4 cellular contexts compared by ENCODE assay signal in genomic region chr1:12033441-12033840, GRCh38. TPM values are rescaled to one million over a fixed set of nuclear protein-coding genes. Genes with fewer than 3 reads are reported as not detected.
"Had no signal": no experiment of that assay in that cellular context is flagged by ENCODE, and none has a peak within 500 bp of the region (broad histone marks: within the 10 kb centered on the region; RNA-seq: fewer than 3 reads in every experiment).

No MANE protein-coding gene starts in this region.

RNA-seq across cellular contexts. Expression of gene TNFRSF8, which starts 29.7 kb away (rescaled TPM):
- total RNA-seq: LHCN-M2, MCF 10A, PC-3, SK-MEL-5 had no signal
